In genomic region chr5:176447982-176448608, GRCh38 we compare ENCODE assay signal across 8 cellular contexts. TPM values are rescaled to one million over a fixed set of nuclear protein-coding genes. Genes with fewer than 3 reads are reported as not detected.
DNase-seq lines count a peak whose midpoint lies in the region; ATAC-seq, FAIRE-seq and TF ChIP-seq lines count a peak whose summit lies in the region.

Gene FAF2 (plus strand): TSS chr5:176448385. CDS start chr5:176448408, 23 bp downstream.

- no peaks in the 10 kb centered on the region for H3K27me3 Mint-ChIP-seq in activated CD4-positive, alpha-beta T cell treated with anti-CD3 and anti-CD28 coated beads for 36 hours

- H3K36me3 ChIP-seq in BLaER1 (peaks cover 11% of the 10 kb centered on the region), kidney epithelial cell (ENCODE audit: control insufficient read depth, insufficient read depth, low read length) (no peaks in the 10 kb centered on the region)

- H3K9me3 Mint-ChIP-seq in activated CD4-positive, alpha-beta T cell treated with anti-CD3 and anti-CD28 coated beads for 36 hours (ENCODE audit: low read depth) = no peaks in the 10 kb centered on the region

- peak; percentile 91 for ATAC-seq in HG03457 (IDR thresholded peaks at IDR 0.05; ENCODE audit: unreplicated experiment)
- peak; percentile 98 for ATAC-seq in activated CD4-positive, alpha-beta T cell treated with anti-CD3 and anti-CD28 coated beads for 36 hours

- peak within 1 kb of the TSS; percentile 90 for H3K4me3 Mint-ChIP-seq in activated CD4-positive, alpha-beta T cell treated with anti-CD3 and anti-CD28 coated beads for 36 hours

- H3K27ac ChIP-seq in BLaER1 = peak within 1 kb of the TSS; percentile 96

- peak within 1 kb of the TSS; percentile 94 for H3K4me2 ChIP-seq in BLaER1

- H3K4me1 Mint-ChIP-seq in activated CD4-positive, alpha-beta T cell treated with anti-CD3 and anti-CD28 coated beads for 36 hours = peaks cover 31% of the 10 kb centered on the region

- DNase-seq in GM19239 (ENCODE audit: insufficient read length, low spot score) (peak; percentile 94), NCI-H524 (lab: John Stamatoyannopoulos, UW) (peak; percentile 88 to 99), choroid plexus epithelial cell (ENCODE audit: low read depth) (peak; percentile 100), kidney epithelial cell (ENCODE audit: low read depth) (peak; percentile 99)
- DNase-seq in activated CD4-positive, alpha-beta T cell treated with anti-CD3 and anti-CD28 coated beads for 36 hours = peak; percentile 98
- DNase-seq in stimulated activated CD4-positive, alpha-beta T cell treated with anti-CD3 and anti-CD28 coated beads, Interleukin-15, amount 100 ng/mL, for 48 hours (ENCODE audit: low read depth in 2 of 2) = peak; percentile 95 to 97

- POLR2A ChIA-PET in activated CD4-positive, alpha-beta T cell treated with anti-CD3 and anti-CD28 coated beads for 36 hours (lab: Charles Lee) = interaction anchor here (0.6 to 2.6 kb wide), 6 partner anchors 21 to 115 kb away, joined by 3 to 18 read pairs (median 4); partner anchors contain the start of genes HIGD2A, NOP16 and RNF44

- TF ChIP-seq CTCF in choroid plexus epithelial cell (conservative IDR thresholded peaks at IDR 0.05; ENCODE audit: low read depth, low read length) = peak; percentile 77
- TF ChIP-seq CTCF in kidney epithelial cell (IDR thresholded peaks at IDR 0.05; ENCODE audit: insufficient read depth, low read length, poor library complexity, severe bottlenecking) = peak; percentile 81

- no peaks in the 10 kb centered on the region for H3K9me3 ChIP-seq in BLaER1

- intact Hi-C loops in activated CD4-positive, alpha-beta T cell treated with anti-CD3 and anti-CD28 coated beads for 36 hours (cut with DNase I, micrococcal nuclease) = loop anchor here (1.0 to 5.0 kb wide), 8 partner anchors 32 to 926 kb away; partner anchors contain the start of genes CLTB (in 2 of the 2), KIAA1191 (in 2 of the 2), RNF44 (in 2 of the 2) and TSPAN17 (in 1 of the 2)

- H3K4me3 ChIP-seq in BLaER1 (peak within 1 kb of the TSS; percentile 82), choroid plexus epithelial cell (ENCODE audit: low read depth, low read length) (peak within 1 kb of the TSS; percentile 99), kidney epithelial cell (ENCODE audit: low read depth, low read length) (peak within 1 kb of the TSS; percentile 100)

- H3K9ac ChIP-seq in BLaER1 = peak within 1 kb of the TSS; percentile 94

- peak within 1 kb of the TSS; percentile 97 for H3K27ac Mint-ChIP-seq in activated CD4-positive, alpha-beta T cell treated with anti-CD3 and anti-CD28 coated beads for 36 hours

- H3K27me3 ChIP-seq in BLaER1 (no peaks in the 10 kb centered on the region), kidney epithelial cell (ENCODE audit: control insufficient read depth, insufficient read depth, low read length) (no peaks in the 10 kb centered on the region)

- peak; percentile 90 for FAIRE-seq in GM19239 (lab: Jason Lieb, UNC)

- CTCF ChIA-PET in activated CD4-positive, alpha-beta T cell treated with anti-CD3 and anti-CD28 coated beads for 36 hours (lab: Charles Lee) = interaction anchor here (0.6 to 1.8 kb wide), 22 partner anchors 9 to 565 kb away, joined by 3 to 22 read pairs (median 5); partner anchors contain the start of genes CLTB, RNF44 and TSPAN17

- H3K4me1 ChIP-seq in BLaER1 = peaks cover 35% of the 10 kb centered on the region

- peaks cover 6% of the 10 kb centered on the region for H3K36me3 Mint-ChIP-seq in activated CD4-positive, alpha-beta T cell treated with anti-CD3 and anti-CD28 coated beads for 36 hours (ENCODE audit: low read depth)

- peaks cover 21% of the 10 kb centered on the region for H4K20me1 ChIP-seq in BLaER1

RNA-seq across cellular contexts. Expression of gene FAF2, which starts in this region (rescaled TPM):
- 10 to 100 TPM; 37.6 to 44.8 TPM for total RNA-seq in activated CD4-positive, alpha-beta T cell treated with anti-CD3 and anti-CD28 coated beads for 36 hours
- total RNA-seq in kidney epithelial cell = 44.4 and 45.5 TPM in 2 replicates

Comparison
In these comparisons a context has a peak if more than half of its experiments do, and no peak if none do; other contexts are left out.
1. Peak in every context shown above with its lines: DNase-seq, ATAC-seq, H3K4me3 ChIP-seq and H3K27ac ChIP-seq.